13 cellular contexts compared by ENCODE assay signal in the genomic region with DNA sequence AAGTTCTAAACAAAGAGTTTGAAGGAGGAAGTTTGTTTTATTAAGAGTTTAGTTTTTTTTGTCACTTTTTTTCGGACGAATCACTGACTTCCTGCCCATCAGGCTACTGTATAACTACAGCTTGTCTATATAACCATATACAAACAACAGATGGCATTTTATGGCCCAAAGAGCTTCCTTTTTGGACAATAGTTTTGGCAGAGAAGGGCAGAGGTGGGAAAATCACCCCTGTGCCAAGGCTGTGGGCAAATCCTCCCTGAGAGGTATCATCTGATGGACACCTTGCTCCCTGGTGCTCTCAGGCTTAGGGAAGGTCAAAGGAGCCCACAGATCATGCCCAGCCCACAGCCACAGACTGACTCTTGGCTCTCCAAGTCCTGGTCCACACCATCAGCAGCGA.
DNase-seq lines count a peak whose midpoint lies in the region; ATAC-seq, FAIRE-seq and TF ChIP-seq lines count a peak whose summit lies in the region.
"Had no signal": no experiment of that assay in that cellular context is flagged by ENCODE, and none has a peak within 500 bp of the region (broad histone marks: within the 10 kb centered on the region; RNA-seq: fewer than 3 reads in every experiment).

No MANE protein-coding gene starts in this region.

- 58% methylated on average over 3 of the region's 3 CpGs for WGBS in esophagus muscularis mucosa
- WGBS in small intestine, 3 donors = 69 to 84% (median 78%) methylated on average over 3 of the region's 3 CpGs

- peaks cover 31 to 56% of the 10 kb centered on the region in 2 donors for H3K36me3 Mint-ChIP-seq in CD4-positive, alpha-beta memory T cell

- H3K27me3 Mint-ChIP-seq in CD4-positive, alpha-beta memory T cell = no peaks in the 10 kb centered on the region

- H3K4me3 Mint-ChIP-seq in CD4-positive, alpha-beta memory T cell = peak overlapping the region in 7 of 8 donors; percentile 38 to 71 (median 55)

- POLR2A ChIA-PET in CD4-positive, alpha-beta memory T cell (lab: Charles Lee; ENCODE audit: partially characterized antibody) = interaction anchor here (1.1 kb wide), 1 partner anchor 11 kb away, joined by 3 read pairs; no protein-coding TSS in a partner anchor

- peak overlapping the region; percentile 80 for H3K4me2 ChIP-seq in Karpas-422 (ENCODE audit: low read depth, low read length, poor library complexity, severe bottlenecking)

- H3K36me3 ChIP-seq in CD4-positive, alpha-beta memory T cell (ENCODE audit: insufficient read depth, low read length) = no peaks in the 10 kb centered on the region
- H3K36me3 ChIP-seq in Karpas-422 (ENCODE audit: insufficient read depth, low read length) (peaks cover 55% of the 10 kb centered on the region), esophagus muscularis mucosa (peaks cover 0 to 27% (median 12%) of the 10 kb centered on the region in 4 donors), small intestine (ENCODE audit: control insufficient read depth in 2 of 2, insufficient read depth in 2 of 2, low read length in 2 of 2) (no peaks in the 10 kb centered on the region)

- DNase-seq in CD4-positive, alpha-beta memory T cell = no peak
- no peak for DNase-seq in Karpas-422
- no peak for DNase-seq in esophagus muscularis mucosa (ENCODE audit: extremely low spot score)
- DNase-seq in SKM-1 treated with dmso at 0.1 percent for 144 hours (lab: John Stamatoyannopoulos, UW; ENCODE audit: unreplicated experiment) = no peak
- DNase-seq in small intestine = no peak
- no peak for DNase-seq in sciatic nerve (ENCODE audit: low spot score)
- DNase-seq: COR-L47; effector CD8-positive, alpha-beta T cell; left lung; NCI-H1436; NCI-H526 treated with DMSO at 0.1 percent for 48 hours had no signal

- peaks cover 0 to 2% (median under 1%) of the 10 kb centered on the region in 8 donors for H3K9me3 Mint-ChIP-seq in CD4-positive, alpha-beta memory T cell

- H3K4me1 Mint-ChIP-seq in CD4-positive, alpha-beta memory T cell = peaks cover 47 to 81% (median 60%) of the 10 kb centered on the region in 4 donors

- no peak for TF ChIP-seq CTCF in esophagus muscularis mucosa (IDR thresholded peaks at IDR 0.05)

- H3K9ac ChIP-seq in Karpas-422 (ENCODE audit: low read length) = peak overlapping the region; percentile 56

- H3K4me3 ChIP-seq in CD4-positive, alpha-beta memory T cell (ENCODE audit: low read length in 2 of 2) = no peak overlapping the region
- H3K4me3 ChIP-seq in Karpas-422 (ENCODE audit: low read length) = no peak overlapping the region
- H3K4me3 ChIP-seq in esophagus muscularis mucosa = no peak overlapping the region
- H3K4me3 ChIP-seq in small intestine (ENCODE audit: low read depth in 1 of 2, low read length in 2 of 2) = no peak overlapping the region
- H3K4me3 ChIP-seq: left lung had no signal

- H3K9me2 ChIP-seq in Karpas-422 (replicated peaks; ENCODE audit: insufficient read depth, low read length) = no peaks in the 10 kb centered on the region

- no peaks in the 10 kb centered on the region for H3K27me3 ChIP-seq in CD4-positive, alpha-beta memory T cell (ENCODE audit: insufficient read depth, low read length)
- H3K27me3 ChIP-seq in Karpas-422 (ENCODE audit: low read length) = no peaks in the 10 kb centered on the region
- no peaks in the 10 kb centered on the region for H3K27me3 ChIP-seq in esophagus muscularis mucosa
- H3K27me3 ChIP-seq in small intestine (ENCODE audit: control insufficient read depth in 2 of 2, insufficient read depth in 2 of 2, low read length in 2 of 2) = no peaks in the 10 kb centered on the region
- H3K27me3 ChIP-seq: left lung had no signal

- intact Hi-C loops in CD4-positive, alpha-beta memory T cell (cut with micrococcal nuclease) = no loop called here
- intact Hi-C loops in esophagus muscularis mucosa (cut with DNase I) = loop anchor here (10.0 kb wide), 1 partner anchor 136 kb away; a partner anchor contains a TSS
- intact Hi-C loops in sciatic nerve (cut with DNase I) = no loop called here

- CTCF ChIA-PET in CD4-positive, alpha-beta memory T cell (lab: Charles Lee; ENCODE audit: partially characterized antibody) = interaction anchor here (1.4 kb wide), 1 partner anchor 146 kb away, joined by 3 read pairs; no protein-coding TSS in a partner anchor

- no peaks in the 10 kb centered on the region for H4K20me1 ChIP-seq in Karpas-422 (ENCODE audit: insufficient read depth, low read depth, low read length)

- FAIRE-seq in small intestine (lab: Jason Lieb, UNC) = no peak

- peaks cover 66% of the 10 kb centered on the region for H3K4me1 ChIP-seq in CD4-positive, alpha-beta memory T cell (ENCODE audit: insufficient read depth, low read length)
- peaks cover 99% of the 10 kb centered on the region for H3K4me1 ChIP-seq in Karpas-422 (ENCODE audit: low read length)
- H3K4me1 ChIP-seq in esophagus muscularis mucosa = peaks cover 47 to 75% (median 60%) of the 10 kb centered on the region in 4 donors
- H3K4me1 ChIP-seq in small intestine (ENCODE audit: control insufficient read depth in 2 of 2, insufficient read depth in 1 of 2, low read depth in 1 of 2, low read length in 1 of 2) = no peaks in the 10 kb centered on the region

- no peaks in the 10 kb centered on the region for H3K9me3 ChIP-seq in CD4-positive, alpha-beta memory T cell (ENCODE audit: control insufficient read depth in 1 of 2, low read length in 2 of 2)
- H3K9me3 ChIP-seq in Karpas-422 (ENCODE audit: low read length) (no peaks in the 10 kb centered on the region), esophagus muscularis mucosa (no peaks in the 10 kb centered on the region), small intestine (ENCODE audit: control insufficient read depth, low read depth) (no peaks in the 10 kb centered on the region)
- H3K9me3 ChIP-seq: left lung had no signal

- no peak overlapping the region for H2AFZ ChIP-seq in Karpas-422 (ENCODE audit: low read length)

- no peak for TF ChIP-seq EP300 in esophagus muscularis mucosa (IDR thresholded peaks at IDR 0.05)

- TF ChIP-seq POLR2A in esophagus muscularis mucosa (IDR thresholded peaks at IDR 0.05; ENCODE audit: low read depth) = no peak

- no peak overlapping the region for H3K27ac ChIP-seq in CD4-positive, alpha-beta memory T cell (ENCODE audit: low read depth, low read length)
- H3K27ac ChIP-seq in Karpas-422 (ENCODE audit: low read length) (peak overlapping the region; percentile 98), esophagus muscularis mucosa (replicated peaks in 1 of 4) (peak overlapping the region; percentile 82 to 89 (median 84)), small intestine (ENCODE audit: low read depth in 1 of 2, low read length in 1 of 2) (no peak overlapping the region)
- H3K27ac ChIP-seq: left lung had no signal

- ATAC-seq in GM19025 (IDR thresholded peaks at IDR 0.05; ENCODE audit: low read depth, unreplicated experiment) (peak; percentile 10), GM18907 (IDR thresholded peaks at IDR 0.05; ENCODE audit: unreplicated experiment) (no peak), sciatic nerve (no peak)
- ATAC-seq: left lung had no signal

- H3K27ac Mint-ChIP-seq in CD4-positive, alpha-beta memory T cell = peak overlapping the region; percentile 21 to 90 (median 82)

- peaks cover 82% of the 10 kb centered on the region for H3K79me2 ChIP-seq in Karpas-422 (ENCODE audit: low read length)

Comparison
In these comparisons a context has a peak if more than half of its experiments do, and no peak if none do; other contexts are left out.
1. H3K27ac ChIP-seq: peak in Karpas-422 (single experiment) and esophagus muscularis mucosa (4 of 4); none in CD4-positive, alpha-beta memory T cell (single experiment) and small intestine (0 of 2).